25 cellular contexts compared by ENCODE assay signal in the genomic region with DNA sequence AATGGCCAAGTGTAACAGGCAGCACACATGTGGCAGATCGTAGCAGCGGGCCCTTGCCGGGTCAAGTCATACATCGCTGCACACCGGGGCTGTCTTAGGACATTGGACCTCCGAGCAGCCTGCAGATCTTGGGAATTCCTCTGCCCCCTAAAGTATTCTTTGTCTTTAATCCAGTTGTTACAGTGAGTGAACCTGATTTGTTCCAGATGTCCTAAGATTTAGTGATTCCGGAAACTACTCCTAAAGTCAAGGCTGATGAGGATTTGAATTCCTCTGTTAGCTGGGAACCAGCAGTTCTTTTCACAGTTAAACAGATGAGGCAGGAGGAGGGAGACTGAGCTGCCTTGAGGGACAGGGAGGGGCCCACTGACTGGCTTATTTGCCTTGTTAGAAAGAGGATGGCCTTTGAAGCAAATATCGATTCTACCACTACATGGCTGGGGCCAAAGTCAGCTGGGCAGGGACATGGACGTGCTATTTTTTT.
DNase-seq lines count a peak whose midpoint lies in the region; ATAC-seq and TF ChIP-seq lines count a peak whose summit lies in the region.
"Had no signal": no experiment of that assay in that cellular context is flagged by ENCODE, and none has a peak within 500 bp of the region (broad histone marks: within the 10 kb centered on the region; RNA-seq: fewer than 3 reads in every experiment).

No MANE protein-coding gene starts in this region.

- intact Hi-C loops in thyroid gland (cut with DNase I): no loop called here
- intact Hi-C loops in naive thymus-derived CD4-positive, alpha-beta T cell (cut with micrococcal nuclease): no loop called here
- intact Hi-C loops in activated CD4-positive, alpha-beta T cell treated with anti-CD3 and anti-CD28 coated beads for 36 hours (cut with DNase I, micrococcal nuclease): no loop called here

- H3K36me3 ChIP-seq in thyroid gland: no peaks in the 10 kb centered on the region
- H3K36me3 ChIP-seq in naive thymus-derived CD4-positive, alpha-beta T cell (ENCODE audit: control insufficient read depth in 2 of 3, insufficient read depth in 3 of 3, low read length in 3 of 3): no peaks in the 10 kb centered on the region
- H3K36me3 ChIP-seq: left ventricle myocardium inferior had no signal

- no peaks in the 10 kb centered on the region for H3K36me3 Mint-ChIP-seq in neural crest cell (ENCODE audit: low read depth)
- H3K36me3 Mint-ChIP-seq in naive thymus-derived CD4-positive, alpha-beta T cell: no peaks in the 10 kb centered on the region
- no peaks in the 10 kb centered on the region for H3K36me3 Mint-ChIP-seq in activated CD4-positive, alpha-beta T cell treated with anti-CD3 and anti-CD28 coated beads for 36 hours (ENCODE audit: low read depth)
- H3K36me3 Mint-ChIP-seq: stimulated activated effector memory CD8-positive, alpha-beta T cell treated with anti-CD3 and anti-CD28 coated beads, Interleukin-12 subunit alpha, Interleukin-12 subunit beta, amount 100 ng/mL, for 72 hours had no signal

- H3K27me3 ChIP-seq in thyroid gland: no peaks in the 10 kb centered on the region
- H3K27me3 ChIP-seq in naive thymus-derived CD4-positive, alpha-beta T cell (ENCODE audit: control insufficient read depth in 2 of 2, insufficient read depth in 2 of 2, low read length in 2 of 2): no peaks in the 10 kb centered on the region

- no peak overlapping the region for H3K4me3 ChIP-seq in foreskin fibroblast (ENCODE audit: low read depth in 1 of 2, low read length in 2 of 2)
- no peak overlapping the region for H3K4me3 ChIP-seq in thyroid gland (replicated peaks in 1 of 3)
- no peak overlapping the region for H3K4me3 ChIP-seq in naive thymus-derived CD4-positive, alpha-beta T cell (ENCODE audit: low read length)
- H3K4me3 ChIP-seq: dorsolateral prefrontal cortex, left ventricle myocardium inferior, SK-N-MC had no signal

- TF ChIP-seq POLR2A in thyroid gland (IDR thresholded peaks at IDR 0.05): no peak

- 47 to 50% methylated on average over 9 of the region's 9 CpGs for WGBS in thyroid gland, 2 donors

- CTCF ChIA-PET in naive thymus-derived CD4-positive, alpha-beta T cell (lab: Charles Lee): no interaction called here
- CTCF ChIA-PET in activated CD4-positive, alpha-beta T cell treated with anti-CD3 and anti-CD28 coated beads for 36 hours (lab: Charles Lee): no interaction called here

- TF ChIP-seq CTCF in foreskin fibroblast (IDR thresholded peaks at IDR 0.05; ENCODE audit: low read depth, low read length) (no peak), neural crest cell (conservative IDR thresholded peaks at IDR 0.05) (no peak), thyroid gland (IDR thresholded peaks at IDR 0.05) (no peak), GM20000 (IDR thresholded peaks at IDR 0.05; ENCODE audit: extremely low read depth, missing control alignments) (no peak)

- no peaks in the 10 kb centered on the region for H3K9me3 ChIP-seq in thyroid gland
- no peaks in the 10 kb centered on the region for H3K9me3 ChIP-seq in naive thymus-derived CD4-positive, alpha-beta T cell (ENCODE audit: control insufficient read depth in 2 of 3, low read length in 3 of 3)
- H3K9me3 ChIP-seq: left ventricle myocardium inferior had no signal

- no peak overlapping the region for H3K4me3 Mint-ChIP-seq in neural crest cell
- no peak overlapping the region for H3K4me3 Mint-ChIP-seq in naive thymus-derived CD4-positive, alpha-beta T cell
- H3K4me3 Mint-ChIP-seq in activated CD4-positive, alpha-beta T cell treated with anti-CD3 and anti-CD28 coated beads for 36 hours: no peak overlapping the region
- H3K4me3 Mint-ChIP-seq: activated CD4-positive, alpha-beta memory T cell treated with anti-CD3 and anti-CD28 coated beads, Interleukin-2, amount 10 ng/mL, durations not matched to agents 7 days and 5 days; activated T-cell treated with anti-CD3 and anti-CD28 coated beads, Interleukin-2, amount 50 U/mL, for 24 hours; stimulated activated effector memory CD8-positive, alpha-beta T cell treated with anti-CD3 and anti-CD28 coated beads, Interleukin-12 subunit alpha, Interleukin-12 subunit beta, amount 100 ng/mL, for 72 hours; T-helper 2 cell treated with Interferon-gamma antibody and Interleukin-4, amounts not matched to agents 5 μg/mL and 100 μg/mL, for 36 hours had no signal

- no peaks in the 10 kb centered on the region for H3K9me3 Mint-ChIP-seq in neural crest cell
- H3K9me3 Mint-ChIP-seq in naive thymus-derived CD4-positive, alpha-beta T cell: no peaks in the 10 kb centered on the region
- H3K9me3 Mint-ChIP-seq in activated CD4-positive, alpha-beta T cell treated with anti-CD3 and anti-CD28 coated beads for 36 hours (ENCODE audit: low read depth): no peaks in the 10 kb centered on the region
- H3K9me3 Mint-ChIP-seq: activated CD4-positive, alpha-beta memory T cell treated with anti-CD3 and anti-CD28 coated beads, Interleukin-2, amount 10 ng/mL, durations not matched to agents 7 days and 5 days; activated T-cell treated with anti-CD3 and anti-CD28 coated beads, Interleukin-2, amount 50 U/mL, for 24 hours; stimulated activated effector memory CD8-positive, alpha-beta T cell treated with anti-CD3 and anti-CD28 coated beads, Interleukin-12 subunit alpha, Interleukin-12 subunit beta, amount 100 ng/mL, for 72 hours; T-helper 2 cell treated with Interferon-gamma antibody and Interleukin-4, amounts not matched to agents 5 μg/mL and 100 μg/mL, for 36 hours had no signal

- ATAC-seq in naive thymus-derived CD4-positive, alpha-beta T cell: no peak
- no peak for ATAC-seq in activated CD4-positive, alpha-beta T cell treated with anti-CD3 and anti-CD28 coated beads for 36 hours
- ATAC-seq: Panc1; right cardiac atrium; stimulated activated effector memory CD8-positive, alpha-beta T cell treated with anti-CD3 and anti-CD28 coated beads, Interleukin-12 subunit alpha, Interleukin-12 subunit beta, amount 100 ng/mL, for 72 hours had no signal

- POLR2A ChIA-PET in naive thymus-derived CD4-positive, alpha-beta T cell (lab: Charles Lee): no interaction called here
- POLR2A ChIA-PET in activated CD4-positive, alpha-beta T cell treated with anti-CD3 and anti-CD28 coated beads for 36 hours (lab: Charles Lee): no interaction called here

- DNase-seq in SK-N-DZ (ENCODE audit: low spot score) (peak; percentile 24), foreskin fibroblast (peak; percentile 5 to 45), neural crest cell (ENCODE audit: low read depth, low spot score) (no peak), thyroid gland (peak; percentile 46 to 53), GM20000 (ENCODE audit: low spot score) (no peak)
- DNase-seq in naive thymus-derived CD4-positive, alpha-beta T cell: no peak
- no peak for DNase-seq in activated CD4-positive, alpha-beta T cell treated with anti-CD3 and anti-CD28 coated beads for 36 hours
- DNase-seq: activated CD4-positive, alpha-beta memory T cell treated with anti-CD3 and anti-CD28 coated beads, Interleukin-2, amount 10 ng/mL, durations not matched to agents 7 days and 5 days; activated naive CD4-positive, alpha-beta T cell; activated T-cell treated with anti-CD3 and anti-CD28 coated beads, Interleukin-2, amount 50 U/mL, for 24 hours; AML-193; amygdala; caudate nucleus; DND-41; dorsolateral prefrontal cortex; left ventricle myocardium inferior; NCI-H1092 treated with DMSO at 0.1 percent for 48 hours; NCI-H2029 treated with DMSO at 0.1 percent for 48 hours; NK-92 treated with Interleukin-12 subunit alpha and Interleukin-12 subunit beta, amount 100 ng/mL, for 24 hours; nucleus accumbens had no signal

- H3K27me3 Mint-ChIP-seq in neural crest cell (ENCODE audit: low read depth): no peaks in the 10 kb centered on the region
- peaks cover 8 to 30% (median 20%) of the 10 kb centered on the region in 5 donors for H3K27me3 Mint-ChIP-seq in naive thymus-derived CD4-positive, alpha-beta T cell
- peaks cover 11% of the 10 kb centered on the region for H3K27me3 Mint-ChIP-seq in activated CD4-positive, alpha-beta T cell treated with anti-CD3 and anti-CD28 coated beads for 36 hours

- peak overlapping the region; percentile 20 for H3K27ac Mint-ChIP-seq in neural crest cell (ENCODE audit: unreplicated experiment)
- no peak overlapping the region for H3K27ac Mint-ChIP-seq in naive thymus-derived CD4-positive, alpha-beta T cell
- H3K27ac Mint-ChIP-seq in activated CD4-positive, alpha-beta T cell treated with anti-CD3 and anti-CD28 coated beads for 36 hours: no peak overlapping the region
- H3K27ac Mint-ChIP-seq: activated CD4-positive, alpha-beta memory T cell treated with anti-CD3 and anti-CD28 coated beads, Interleukin-2, amount 10 ng/mL, durations not matched to agents 7 days and 5 days; activated T-cell treated with anti-CD3 and anti-CD28 coated beads, Interleukin-2, amount 50 U/mL, for 24 hours; stimulated activated effector memory CD8-positive, alpha-beta T cell treated with anti-CD3 and anti-CD28 coated beads, Interleukin-12 subunit alpha, Interleukin-12 subunit beta, amount 100 ng/mL, for 72 hours; T-helper 2 cell treated with Interferon-gamma antibody and Interleukin-4, amounts not matched to agents 5 μg/mL and 100 μg/mL, for 36 hours had no signal

- peaks cover 51 to 66% of the 10 kb centered on the region in 2 donors for H3K4me1 ChIP-seq in thyroid gland
- H3K4me1 ChIP-seq in naive thymus-derived CD4-positive, alpha-beta T cell (ENCODE audit: control insufficient read depth in 2 of 2, insufficient read depth in 2 of 2, low read length in 2 of 2): no peaks in the 10 kb centered on the region

- H3K4me1 Mint-ChIP-seq in neural crest cell: peaks cover 25% of the 10 kb centered on the region
- no peaks in the 10 kb centered on the region for H3K4me1 Mint-ChIP-seq in naive thymus-derived CD4-positive, alpha-beta T cell
- no peaks in the 10 kb centered on the region for H3K4me1 Mint-ChIP-seq in activated CD4-positive, alpha-beta T cell treated with anti-CD3 and anti-CD28 coated beads for 36 hours
- H3K4me1 Mint-ChIP-seq: activated CD4-positive, alpha-beta memory T cell treated with anti-CD3 and anti-CD28 coated beads, Interleukin-2, amount 10 ng/mL, durations not matched to agents 7 days and 5 days; stimulated activated effector memory CD8-positive, alpha-beta T cell treated with anti-CD3 and anti-CD28 coated beads, Interleukin-12 subunit alpha, Interleukin-12 subunit beta, amount 100 ng/mL, for 72 hours had no signal

- peak overlapping the region; percentile 52 to 84 (median 74) for H3K27ac ChIP-seq in thyroid gland
- H3K27ac ChIP-seq in naive thymus-derived CD4-positive, alpha-beta T cell (ENCODE audit: low read depth, low read length): no peak overlapping the region
- H3K27ac ChIP-seq: dorsolateral prefrontal cortex, left ventricle myocardium inferior, SK-N-MC had no signal

Comparison
In these comparisons a context has a peak if more than half of its experiments do, and no peak if none do; other contexts are left out.
1. DNase-seq: peak in SK-N-DZ (single experiment), foreskin fibroblast (2 of 2) and thyroid gland (2 of 2); none in neural crest cell (single experiment), naive thymus-derived CD4-positive, alpha-beta T cell (0 of 9), GM20000 (single experiment) and activated CD4-positive, alpha-beta T cell treated with anti-CD3 and anti-CD28 coated beads for 36 hours (single experiment).